Comparison of ENCODE assay signal across 15 cellular contexts in genomic region chr1:30366914-30367313, GRCh38.
DNase-seq lines count a peak whose midpoint lies in the region; ATAC-seq and TF ChIP-seq lines count a peak whose summit lies in the region.
"Had no signal": no experiment of that assay in that cellular context is flagged by ENCODE, and none has a peak within 500 bp of the region (broad histone marks: within the 10 kb centered on the region; RNA-seq: fewer than 3 reads in every experiment).

No MANE protein-coding gene starts in this region.

- H2BK12ac ChIP-seq in H9 (ENCODE audit: insufficient read length, low read depth, low read length) = no peak overlapping the region

- H3K79me1 ChIP-seq in H9 (ENCODE audit: insufficient read depth, low read depth, low read length, poor library complexity, severe bottlenecking) = no peaks in the 10 kb centered on the region

- H2BK5ac ChIP-seq in H9 (ENCODE audit: insufficient read length, low read length) = no peak overlapping the region

- no peak overlapping the region for H3K9ac ChIP-seq in BLaER1 treated with 17β-estradiol and CSF1 and Interleukin-3, amounts not matched to agents 10 nM and 100 nM
- no peak overlapping the region for H3K9ac ChIP-seq in H9 (ENCODE audit: extremely low read depth, insufficient read length, low read length)

- WGBS in H9 (ENCODE audit: extremely low coverage, insufficient read length, low lambda C conversion rate) = no CpG with 5 or more reads among the region's 5 CpGs

- H3K23ac ChIP-seq in H9 (ENCODE audit: insufficient read length, low read depth, low read length) = no peak overlapping the region

- peaks cover 0 to 45% (median 21%) of the 10 kb centered on the region in 10 experiments; a peak in 14 of 20 replicates for H3K4me1 ChIP-seq in BLaER1 treated with 17β-estradiol and CSF1 and Interleukin-3, amounts not matched to agents 10 nM and 100 nM
- no peaks in the 10 kb centered on the region for H3K4me1 ChIP-seq in H9 (ENCODE audit: insufficient read depth, low read length)

- no peaks in the 10 kb centered on the region for H3K9me3 ChIP-seq in BLaER1 treated with 17β-estradiol and CSF1 and Interleukin-3, amounts not matched to agents 10 nM and 100 nM (replicated peaks in 1 of 11)
- no peaks in the 10 kb centered on the region for H3K9me3 ChIP-seq in H9 (ENCODE audit: control insufficient read depth, low read depth, low read length)
- H3K9me3 ChIP-seq: SJCRH30 had no signal

- H4K20me1 ChIP-seq in BLaER1 treated with 17β-estradiol and CSF1 and Interleukin-3, amounts not matched to agents 10 nM and 100 nM = peaks cover 0 to 8% (median 0%) of the 10 kb centered on the region in 11 experiments; a peak in 2 of 22 replicates
- H4K20me1 ChIP-seq in H9 (ENCODE audit: control insufficient read depth, insufficient read depth, insufficient read length) = no peaks in the 10 kb centered on the region

- peaks cover 1% of the 10 kb centered on the region; the same call in 1 of the 2 replicates for H3K27me3 Mint-ChIP-seq in H9 (ENCODE audit: low read depth)
- peaks cover 20% of the 10 kb centered on the region for H3K27me3 Mint-ChIP-seq in MCF 10A (ENCODE audit: insufficient read depth, unreplicated experiment)

- H2BK20ac ChIP-seq in H9 (ENCODE audit: low read depth, low read length, poor library complexity, severe bottlenecking) = no peak overlapping the region

- POLR2A ChIA-PET in MCF 10A (lab: Yijun Ruan, JAX) = no interaction called here

- no peak overlapping the region for H3K27ac ChIP-seq in BLaER1 treated with 17β-estradiol and CSF1 and Interleukin-3, amounts not matched to agents 10 nM and 100 nM
- H3K27ac ChIP-seq in H9 (ENCODE audit: insufficient read length, low read depth, low read length) = no peak overlapping the region
- H3K27ac ChIP-seq: SJCRH30 had no signal

- no peak overlapping the region for H3K56ac ChIP-seq in H9 (ENCODE audit: insufficient read length, low read depth, low read length)

- H3K27me3 ChIP-seq in BLaER1 treated with 17β-estradiol and CSF1 and Interleukin-3, amounts not matched to agents 10 nM and 100 nM = no peaks in the 10 kb centered on the region
- H3K27me3 ChIP-seq in H9 (ENCODE audit: insufficient read depth, low read length) = no peaks in the 10 kb centered on the region
- H3K27me3 ChIP-seq: SJCRH30 had no signal

- no peak overlapping the region for H4K5ac ChIP-seq in H9 (ENCODE audit: insufficient read length, low read depth, low read length)

- H3K79me2 ChIP-seq in H9 (ENCODE audit: insufficient read depth, low read length) = no peaks in the 10 kb centered on the region

- TF ChIP-seq CTCF in H9 (conservative IDR thresholded peaks at IDR 0.05) (no peak), MCF 10A (IDR thresholded peaks at IDR 0.05; ENCODE audit: unreplicated experiment) (no peak)

- H3K4me1 Mint-ChIP-seq in H9 (peaks cover 16 to 27% of the 10 kb centered on the region in 2 experiments), MCF 10A (ENCODE audit: insufficient read depth, unreplicated experiment) (no peaks in the 10 kb centered on the region)

- H3K4ac ChIP-seq in H9 (ENCODE audit: low read depth, low read length) = no peak overlapping the region

- no peaks in the 10 kb centered on the region for H3K36me3 Mint-ChIP-seq in H9 (ENCODE audit: insufficient read depth in 1 of 3, low read depth in 3 of 3)
- H3K36me3 Mint-ChIP-seq in MCF 10A (ENCODE audit: insufficient read depth, unreplicated experiment) = no peaks in the 10 kb centered on the region

- H3K18ac ChIP-seq in H9 (ENCODE audit: insufficient read length, low read depth, low read length) = no peak overlapping the region

- no peak overlapping the region for H3T11ph ChIP-seq in H9 (ENCODE audit: low read length)

- no peak for ATAC-seq in GM18907 (IDR thresholded peaks at IDR 0.05; ENCODE audit: unreplicated experiment)
- no peak for ATAC-seq in GM21528 (IDR thresholded peaks at IDR 0.05; ENCODE audit: low FRiP score, unreplicated experiment)

- H2BK120ac ChIP-seq in H9 (ENCODE audit: low read depth, low read length, poor library complexity, severe bottlenecking) = no peak overlapping the region

- no peaks in the 10 kb centered on the region for H3K23me2 ChIP-seq in H9 (ENCODE audit: insufficient read length, low read depth, low read length, poor library complexity, severe bottlenecking)

- intact Hi-C loops in MCF 10A (cut with micrococcal nuclease) = no loop called here

- H2BK15ac ChIP-seq in H9 (ENCODE audit: low read depth, low read length) = no peak overlapping the region

- no peak overlapping the region for H4K8ac ChIP-seq in H9 (replicated peaks; ENCODE audit: insufficient read length, low read depth, low read length)

- no peak overlapping the region for H2AFZ ChIP-seq in H9 (ENCODE audit: low read length)

- H3K9me3 Mint-ChIP-seq in H9 = no peaks in the 10 kb centered on the region; a peak in 1 of 5 replicates
- H3K9me3 Mint-ChIP-seq in MCF 10A (ENCODE audit: unreplicated experiment) = no peaks in the 10 kb centered on the region
- H3K9me3 Mint-ChIP-seq: CD4-positive, alpha-beta T cell had no signal

- no peaks in the 10 kb centered on the region for H3K36me3 ChIP-seq in BLaER1 treated with 17β-estradiol and CSF1 and Interleukin-3, amounts not matched to agents 10 nM and 100 nM
- H3K36me3 ChIP-seq: SJCRH30 had no signal

- peak; percentile 46 for DNase-seq in H9
- DNase-seq in SW480 (ENCODE audit: low spot score) = peak; percentile 7
- DNase-seq in left kidney (ENCODE audit: low read depth, low spot score) = peak; percentile 29
- no peak for DNase-seq in MCF 10A (ENCODE audit: unreplicated experiment)
- DNase-seq: CD4-positive, alpha-beta T cell; EL; NCI-H1694; NCI-H2227 treated with DMSO at 0.1 percent for 48 hours; NCI-H524 treated with DMSO at 0.1 percent for 48 hours; OCI-M1; RPMI8226 had no signal

- no peak overlapping the region for H3K4me3 ChIP-seq in BLaER1 treated with 17β-estradiol and CSF1 and Interleukin-3, amounts not matched to agents 10 nM and 100 nM
- H3K4me3 ChIP-seq: SJCRH30 had no signal

- H4K91ac ChIP-seq in H9 (ENCODE audit: insufficient read length, low read depth, low read length) = no peak overlapping the region

- no peak overlapping the region; a peak in 1 of 7 replicates for H3K27ac Mint-ChIP-seq in H9
- no peak overlapping the region for H3K27ac Mint-ChIP-seq in MCF 10A (ENCODE audit: low read depth, unreplicated experiment)
- H3K27ac Mint-ChIP-seq: CD4-positive, alpha-beta T cell had no signal

- H2AK5ac ChIP-seq in H9 (ENCODE audit: insufficient read length, low read length) = no peak overlapping the region

- no peak overlapping the region for H3K4me3 Mint-ChIP-seq in H9
- H3K4me3 Mint-ChIP-seq in MCF 10A (ENCODE audit: unreplicated experiment) = no peak overlapping the region
- H3K4me3 Mint-ChIP-seq: CD4-positive, alpha-beta T cell had no signal

- H3K4me2 ChIP-seq in BLaER1 treated with 17β-estradiol and CSF1 and Interleukin-3, amounts not matched to agents 10 nM and 100 nM = peak overlapping the region in 7 of 11 experiments; percentile 4 to 47 (median 18); a peak in 8 of 22 replicates
- H3K4me2 ChIP-seq in H9 (ENCODE audit: insufficient read depth, insufficient read length, low read length) = no peak overlapping the region

- CTCF ChIA-PET in MCF 10A (lab: Yijun Ruan, JAX) = no interaction called here

- no peak overlapping the region for H3K14ac ChIP-seq in H9 (ENCODE audit: insufficient read depth, low read length)

- BruUV-seq in MCF 10A (replicated peaks; lab: Mats Ljungman, UMichigan) = no TSS peak
